ENCODE assay signal across 25 cellular contexts in the genomic region with DNA sequence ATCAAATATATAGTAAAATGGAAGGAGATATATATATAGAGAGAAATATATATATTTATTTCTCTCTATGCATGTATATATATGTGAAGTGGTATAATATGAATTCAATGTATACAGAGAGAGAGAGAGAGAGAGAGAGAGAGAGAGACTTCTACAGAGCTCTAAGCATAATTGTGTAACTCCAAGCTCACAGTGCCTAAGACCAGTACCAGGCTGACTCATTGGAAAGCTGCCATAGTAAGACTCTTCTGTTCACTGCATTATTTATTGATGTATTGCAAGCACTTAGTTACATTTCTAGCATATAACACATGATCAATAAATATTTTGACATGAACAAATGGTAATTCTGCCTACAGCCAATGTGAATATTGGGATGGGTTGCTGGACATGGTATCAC.
A peak's percentile ranks its signal among the peaks of the same experiment; 100 is the strongest.
DNase-seq lines count a peak whose midpoint lies in the region; ATAC-seq, FAIRE-seq and TF ChIP-seq lines count a peak whose summit lies in the region.
"Had no signal": no experiment of that assay in that cellular context is flagged by ENCODE, and none has a peak within 500 bp of the region (broad histone marks: within the 10 kb centered on the region; RNA-seq: fewer than 3 reads in every experiment).

No MANE protein-coding gene starts in this region.

- no peak overlapping the region for H2BK15ac ChIP-seq in mesenchymal stem cell (ENCODE audit: low read depth, poor library complexity, severe bottlenecking)

- TF ChIP-seq POLR2A in NB4 (IDR thresholded peaks at IDR 0.05; ENCODE audit: extremely low read depth, insufficient read length) = no peak

- no peak overlapping the region for H3K14ac ChIP-seq in mesenchymal stem cell (ENCODE audit: low read length in 2 of 2)

- no peak overlapping the region for H2BK120ac ChIP-seq in mesenchymal stem cell (ENCODE audit: low read depth, low read length)

- no peaks in the 10 kb centered on the region for H3K4me1 ChIP-seq in mesenchymal stem cell (ENCODE audit: control insufficient read depth, insufficient read depth, low read depth, low read length)
- H3K4me1 ChIP-seq in kidney (ENCODE audit: control insufficient read depth in 1 of 2, insufficient read depth in 1 of 2, low read depth in 1 of 2, low read length in 2 of 2) = no peaks in the 10 kb centered on the region
- H3K4me1 ChIP-seq: SJCRH30 had no signal

- DNase-seq in NB4 (ENCODE audit: low read depth) (peak; percentile 6), RKO (ENCODE audit: low spot score) (peak; percentile 29), bronchial epithelial cell (ENCODE audit: low read depth) (peak; percentile 8), mesenchymal stem cell (peak; percentile 12), kidney (no peak), H4 (ENCODE audit: low spot score) (no peak)
- DNase-seq: CD8-positive, alpha-beta memory T cell; DMS 273 treated with DMSO at 0.1 percent for 48 hours; DMS79; GM23248; H9; HFFc6; IMR-90; KG1; MM.1S; NCI-H1048; NCI-H1417; NCI-H1694; NCI-H2029 treated with DMSO at 0.1 percent for 48 hours; NCI-H526 treated with DMSO at 0.1 percent for 48 hours; SJCRH30 had no signal

- H3K9ac ChIP-seq in mesenchymal stem cell (ENCODE audit: low read length) (no peak overlapping the region), kidney (ENCODE audit: low read length in 2 of 2) (no peak overlapping the region)
- H3K9ac ChIP-seq: GM23248 had no signal

- H3K23ac ChIP-seq in mesenchymal stem cell (ENCODE audit: low read length in 2 of 2) = no peak overlapping the region

- intact Hi-C loops in kidney (cut with DNase I) = no loop called here

- no peak overlapping the region for H3K4me2 ChIP-seq in mesenchymal stem cell (ENCODE audit: low read length, poor library complexity, severe bottlenecking)

- no peak overlapping the region for H2AK5ac ChIP-seq in mesenchymal stem cell (ENCODE audit: low read length, severe bottlenecking)

- no peak overlapping the region for H2BK5ac ChIP-seq in mesenchymal stem cell (ENCODE audit: low read depth, low read length, poor library complexity, severe bottlenecking)

- no peak overlapping the region for H4K8ac ChIP-seq in mesenchymal stem cell (ENCODE audit: low read length)

- H3K79me1 ChIP-seq in mesenchymal stem cell (replicated peaks; ENCODE audit: low read length, poor library complexity, severe bottlenecking) = no peaks in the 10 kb centered on the region

- H4K91ac ChIP-seq in mesenchymal stem cell (ENCODE audit: low read length) = no peak overlapping the region

- TF ChIP-seq CTCF in NB4 (IDR thresholded peaks at IDR 0.05; ENCODE audit: low read depth, low read length) (no peak), bronchial epithelial cell (IDR thresholded peaks at IDR 0.05; ENCODE audit: insufficient read depth, low read length, severe bottlenecking) (no peak), kidney (IDR thresholded peaks at IDR 0.05; ENCODE audit: borderline replicate concordance, extremely low read depth, insufficient read depth) (no peak)

- H2BK12ac ChIP-seq in mesenchymal stem cell (ENCODE audit: low read length in 2 of 2) = no peak overlapping the region

- H3K4me3 ChIP-seq in NB4 (ENCODE audit: low read depth, low read length) (no peak overlapping the region), bronchial epithelial cell (ENCODE audit: low read depth, low read length) (no peak overlapping the region), mesenchymal stem cell (ENCODE audit: insufficient read depth in 1 of 2, low read depth in 1 of 2, low read length in 2 of 2) (no peak overlapping the region), kidney (ENCODE audit: low read length in 2 of 2) (no peak overlapping the region)
- H3K4me3 ChIP-seq: GM23248, SJCRH30 had no signal

- no peak for FAIRE-seq in bronchial epithelial cell (lab: Jason Lieb, UNC)
- no peak for FAIRE-seq in kidney (lab: Jason Lieb, UNC)

- no peaks in the 10 kb centered on the region for H3K36me3 ChIP-seq in bronchial epithelial cell (ENCODE audit: control insufficient read depth, insufficient read depth, low read length)
- H3K36me3 ChIP-seq in mesenchymal stem cell (ENCODE audit: control insufficient read depth in 1 of 2, insufficient read depth in 2 of 2, low read depth in 1 of 2, low read length in 2 of 2) = no peaks in the 10 kb centered on the region
- H3K36me3 ChIP-seq in kidney (ENCODE audit: control insufficient read depth in 1 of 2, insufficient read depth in 2 of 2, low read length in 2 of 2) = no peaks in the 10 kb centered on the region
- H3K36me3 ChIP-seq: SJCRH30 had no signal

- H3K4ac ChIP-seq in mesenchymal stem cell (ENCODE audit: low read depth in 1 of 2, low read length in 2 of 2) = no peak overlapping the region

- no peak overlapping the region for H2AFZ ChIP-seq in mesenchymal stem cell (ENCODE audit: low read depth, low read length)
- H2AFZ ChIP-seq: GM23248 had no signal

- H3K18ac ChIP-seq in mesenchymal stem cell (ENCODE audit: low read depth in 1 of 2, low read length in 2 of 2) = no peak overlapping the region

- H3K9me3 ChIP-seq in mesenchymal stem cell (ENCODE audit: control insufficient read depth, low read length) (no peaks in the 10 kb centered on the region), kidney (ENCODE audit: control insufficient read depth in 1 of 2, low read length in 2 of 2) (no peaks in the 10 kb centered on the region)
- H3K9me3 ChIP-seq: SJCRH30 had no signal

- no peak for ATAC-seq in HG02642 (IDR thresholded peaks at IDR 0.05; ENCODE audit: poor library complexity, unreplicated experiment)
- ATAC-seq: Panc1, SK-N-SH treated with all-trans-retinoic acid at 6 μM for 48 hours had no signal

- no peaks in the 10 kb centered on the region for H3K27me3 ChIP-seq in bronchial epithelial cell (ENCODE audit: control insufficient read depth, insufficient read depth, low read length)
- H3K27me3 ChIP-seq in mesenchymal stem cell (ENCODE audit: control insufficient read depth in 1 of 2, insufficient read depth in 1 of 2, low read length in 2 of 2) = no peaks in the 10 kb centered on the region
- H3K27me3 ChIP-seq: SJCRH30 had no signal

- H3K27ac ChIP-seq in mesenchymal stem cell (ENCODE audit: low read length, poor library complexity, severe bottlenecking) (no peak overlapping the region), kidney (ENCODE audit: low read depth in 2 of 2, low read length in 2 of 2) (no peak overlapping the region)
- H3K27ac ChIP-seq: C4-2B, GM23248, SJCRH30 had no signal

Comparison
In these comparisons a context has a peak if more than half of its experiments do, and no peak if none do; other contexts are left out.
1. DNase-seq: peak in NB4 (single experiment), RKO (single experiment), bronchial epithelial cell (single experiment) and mesenchymal stem cell (single experiment); none in kidney (single experiment) and H4 (single experiment).